ENCODE assay signal across 9 cellular contexts in genomic region chr20:49245921-49246740, GRCh38. TPM values are rescaled to one million over a fixed set of nuclear protein-coding genes. Genes with fewer than 3 reads are reported as not detected.
A peak's percentile ranks its signal among the peaks of the same experiment; 100 is the strongest.
DNase-seq lines count a peak whose midpoint lies in the region; TF ChIP-seq lines count a peak whose summit lies in the region.
"Had no signal": no experiment of that assay in that cellular context is flagged by ENCODE, and none has a peak within 500 bp of the region (broad histone marks: within the 10 kb centered on the region; RNA-seq: fewer than 3 reads in every experiment).

No MANE protein-coding gene starts in this region.

- TF ChIP-seq POLR2A in Peyer's patch (IDR thresholded peaks at IDR 0.05): no peak

- TF ChIP-seq CTCF in Peyer's patch (IDR thresholded peaks at IDR 0.05) (peak; percentile 40 to 70 (median 58)), liver (IDR thresholded peaks at IDR 0.05; ENCODE audit: low read depth, low read length, missing input control) (peak; percentile 60), type B pancreatic cell (conservative IDR thresholded peaks at IDR 0.05) (peak; percentile 77)

- H3K9me3 ChIP-seq in Peyer's patch (no peaks in the 10 kb centered on the region), liver (ENCODE audit: control insufficient read depth in 4 of 4, low read length in 3 of 4) (no peaks in the 10 kb centered on the region)
- H3K9me3 ChIP-seq: BLaER1 had no signal

- peak; percentile 72 to 85 for TF ChIP-seq RAD21 in liver (IDR thresholded peaks at IDR 0.05)

- no peak overlapping the region for H3K9ac ChIP-seq in liver (ENCODE audit: low read depth in 1 of 2, low read length in 2 of 2)
- H3K9ac ChIP-seq: BLaER1 had no signal

- H3K27ac Mint-ChIP-seq in type B pancreatic cell: no peak overlapping the region

- no peak overlapping the region for H3K4me3 Mint-ChIP-seq in type B pancreatic cell

- no peaks in the 10 kb centered on the region for H3K27me3 Mint-ChIP-seq in type B pancreatic cell

- H3K36me3 Mint-ChIP-seq in type B pancreatic cell: peaks cover 17% of the 10 kb centered on the region

- H3K27ac ChIP-seq in Peyer's patch (peak overlapping the region in 1 of 4 donors; percentile 18), liver (ENCODE audit: low read depth in 1 of 2, low read length in 2 of 2) (no peak overlapping the region)

- H3K36me3 ChIP-seq in Peyer's patch (peaks cover 0 to 97% (median 0%) of the 10 kb centered on the region in 3 donors), liver (ENCODE audit: control insufficient read depth in 4 of 4, insufficient read depth in 3 of 4, low read depth in 1 of 4, low read length in 3 of 4) (peaks cover 10 to 89% (median 63%) of the 10 kb centered on the region in 4 donors)

- H3K4me1 ChIP-seq in Peyer's patch (peaks cover 0 to 4% (median 0%) of the 10 kb centered on the region in 4 donors), liver (ENCODE audit: control insufficient read depth in 4 of 4, insufficient read depth in 4 of 4, low read length in 3 of 4) (no peaks in the 10 kb centered on the region)

- H3K27me3 ChIP-seq in Peyer's patch (no peaks in the 10 kb centered on the region), liver (ENCODE audit: control insufficient read depth in 4 of 4, insufficient read depth in 4 of 4, low read length in 3 of 4) (no peaks in the 10 kb centered on the region)
- H3K27me3 ChIP-seq: BLaER1 had no signal

- DNase-seq in NCI-H2029 treated with DMSO at 0.1 percent for 48 hours (lab: John Stamatoyannopoulos, UW) (peak; percentile 29), NCI-H2029 (lab: John Stamatoyannopoulos, UW) (no peak), HS-27A (ENCODE audit: low read depth) (peak; percentile 12), Peyer's patch (no peak), cerebellar cortex (ENCODE audit: low spot score) (peak; percentile 63), type B pancreatic cell (ENCODE audit: extremely low spot score, unreplicated experiment) (no peak), SHP77 treated with DMSO at 0.1 percent for 48 hours (lab: John Stamatoyannopoulos, UW) (no peak)

- no peaks in the 10 kb centered on the region for H3K4me1 Mint-ChIP-seq in type B pancreatic cell (ENCODE audit: unreplicated experiment)

- no peaks in the 10 kb centered on the region for H3K9me3 Mint-ChIP-seq in type B pancreatic cell

- 58% methylated on average over 3 of the region's 3 CpGs for WGBS in liver

- H3K4me3 ChIP-seq in Peyer's patch (no peak overlapping the region), liver (ENCODE audit: low read depth in 1 of 3, low read length in 3 of 3) (no peak overlapping the region)
- H3K4me3 ChIP-seq: BLaER1 had no signal

TF ChIP-seq in liver, 16 proteins besides CTCF, POLR2A, EP300 and RAD21:
- TF ChIP-seq, protein P1, sequence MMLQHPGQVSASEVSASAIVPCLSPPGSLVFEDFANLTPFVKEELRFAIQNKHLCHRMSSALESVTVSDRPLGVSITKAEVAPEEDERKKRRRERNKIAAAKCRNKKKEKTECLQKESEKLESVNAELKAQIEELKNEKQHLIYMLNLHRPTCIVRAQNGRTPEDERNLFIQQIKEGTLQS (IDR thresholded peaks at IDR 0.05): peak; percentile 15
- TF ChIP-seq MAX (IDR thresholded peaks at IDR 0.05): no peak
TF ChIP-seq in liver: peak in this region for 1.

RNA-seq across cellular contexts. Expression of gene DDX27, which starts 26.9 kb away (rescaled TPM):
- total RNA-seq in Peyer's patch (10 to 100 TPM; 23.1 to 81.7 (median 39.2) TPM), liver (10 to 100 TPM; 13.8 to 16.0 TPM), type B pancreatic cell (ENCODE audit: low replicate concordance) (34.3 and 40.6 TPM in 2 replicates)
- 10 to 100 TPM in 1 of 2 donors, 1 to 10 TPM in 1; 8.8 to 12.1 TPM for polyA plus RNA-seq in liver

RNA-seq across cellular contexts. Expression of gene ZNFX1, which starts 31.7 kb away (rescaled TPM):
- total RNA-seq in Peyer's patch (10 to 100 TPM; 33.4 to 40.3 (median 36.4) TPM), liver (10 to 100 TPM; 10.1 to 16.1 TPM), type B pancreatic cell (ENCODE audit: low replicate concordance) (14.1 and 21.9 TPM in 2 replicates)
- 1 to 10 TPM; 6.9 to 7.2 TPM for polyA plus RNA-seq in liver

RNA-seq across cellular contexts. Expression of gene STAU1, which starts 58.0 kb away (rescaled TPM):
- total RNA-seq in Peyer's patch (10 to 100 TPM; 58.6 to 82.4 (median 75.2) TPM), liver (10 to 100 TPM; 59.4 to 89.2 TPM), type B pancreatic cell (ENCODE audit: low replicate concordance) (73.4 and 79.8 TPM in 2 replicates)
- polyA plus RNA-seq in liver: 10 to 100 TPM; 53.5 to 71.0 TPM

Comparison
In these comparisons a context has a peak if more than half of its experiments do, and no peak if none do; other contexts are left out.
1. DNase-seq: peak in NCI-H2029 treated with DMSO at 0.1 percent for 48 hours (single experiment), HS-27A (single experiment) and cerebellar cortex (single experiment); none in NCI-H2029 (single experiment), Peyer's patch (0 of 3), type B pancreatic cell (single experiment) and SHP77 treated with DMSO at 0.1 percent for 48 hours (single experiment).
2. Peak in every context shown above with its lines, with median percentiles within 50 percentile points of each other: CTCF ChIP-seq.